8 cellular contexts compared by ENCODE assay signal in genomic region chr7:36152756-36153570, GRCh38. TPM values are rescaled to one million over a fixed set of nuclear protein-coding genes. Genes with fewer than 3 reads are reported as not detected.
DNase-seq lines count a peak whose midpoint lies in the region; ATAC-seq and TF ChIP-seq lines count a peak whose summit lies in the region.

EEPD1 (plus strand) TSS chr7:36153254; CDS start chr7:36154325, 1,071 bp downstream.

- H3K9me3 ChIP-seq in mammary epithelial cell (replicated peaks; ENCODE audit: insufficient read depth, low read length) (no peaks in the 10 kb centered on the region), iPS-18c (ENCODE audit: control insufficient read depth, insufficient read depth, low read length) (no peaks in the 10 kb centered on the region), skeletal muscle tissue (ENCODE audit: control insufficient read depth in 3 of 3, low read length in 3 of 3) (peaks cover 0 to 3% (median 3%) of the 10 kb centered on the region in 3 donors)

- H3K36me3 ChIP-seq in ACC112 (ENCODE audit: insufficient read depth, low read length): no peaks in the 10 kb centered on the region
- H3K36me3 ChIP-seq in mammary epithelial cell (ENCODE audit: insufficient read depth, low read length): no peaks in the 10 kb centered on the region
- peaks cover 10 to 16% (median 11%) of the 10 kb centered on the region in 3 donors for H3K36me3 ChIP-seq in skeletal muscle tissue (ENCODE audit: control insufficient read depth in 3 of 3, insufficient read depth in 3 of 3, low read length in 3 of 3)

- intact Hi-C loops in mammary epithelial cell (cut with micrococcal nuclease): loop anchor here (2.0 to 10.0 kb wide), 5 partner anchors 34 to 458 kb away; partner anchors contain the start of gene HERPUD2

- in situ Hi-C loops in mammary epithelial cell (cut with MboI; ENCODE audit: low sequenced_read_pairs in 2 of 2): no loop called here

- H3K9ac ChIP-seq in mammary epithelial cell (ENCODE audit: insufficient read depth, low read length) (peak within 1 kb of the TSS; percentile 51), skeletal muscle tissue (ENCODE audit: low read depth in 1 of 3, low read length in 3 of 3) (peak within 1 kb of the TSS; percentile 92 to 97 (median 94))

- peak within 1 kb of the TSS; percentile 68 for H2AFZ ChIP-seq in ACC112 (ENCODE audit: low read length, unreplicated experiment)
- H2AFZ ChIP-seq in mammary epithelial cell (ENCODE audit: low read depth, low read length): peak within 1 kb of the TSS; percentile 94

- H3K79me2 ChIP-seq in ACC112 (ENCODE audit: control insufficient read depth, insufficient read depth, low read length, unreplicated experiment) (no peaks in the 10 kb centered on the region), mammary epithelial cell (ENCODE audit: insufficient read depth, low read length) (no peaks in the 10 kb centered on the region)

- CTCF ChIA-PET in mammary epithelial cell (lab: Charles Lee; ENCODE audit: low non-redundant PET): no interaction called here

- dilution Hi-C loops in mammary epithelial cell (cut with HindIII; ENCODE audit: low sequenced_read_pairs): no loop called here

- H3K4me1 ChIP-seq in ACC112 (ENCODE audit: control insufficient read depth, insufficient read depth, low read length, unreplicated experiment): peaks cover 16% of the 10 kb centered on the region
- H3K4me1 ChIP-seq in mammary epithelial cell (ENCODE audit: insufficient read depth, low read length): peaks cover 18% of the 10 kb centered on the region
- H3K4me1 ChIP-seq in skeletal muscle tissue (ENCODE audit: control insufficient read depth in 3 of 3, insufficient read depth in 3 of 3, low read length in 3 of 3): peaks cover 44 to 49% (median 44%) of the 10 kb centered on the region in 3 donors

- H3K27ac ChIP-seq in ACC112 (ENCODE audit: low read depth, low read length): no peak within 1 kb of the TSS
- peak within 1 kb of the TSS; percentile 86 for H3K27ac ChIP-seq in VCaP
- peak within 1 kb of the TSS; percentile 24 for H3K27ac ChIP-seq in mammary epithelial cell (ENCODE audit: insufficient read depth, low read depth, low read length)
- peak within 1 kb of the TSS; percentile 93 for H3K27ac ChIP-seq in skeletal muscle tissue (ENCODE audit: low read depth, low read length)

- H4K20me1 ChIP-seq in mammary epithelial cell (ENCODE audit: insufficient read depth, low read length): no peaks in the 10 kb centered on the region

- H3K4me3 ChIP-seq in ACC112 (ENCODE audit: low read depth, low read length) (peak within 1 kb of the TSS; percentile 81), mammary epithelial cell (replicated peaks in 1 of 3; ENCODE audit: insufficient read depth in 1 of 3, low read depth in 2 of 3, low read length in 3 of 3) (peak within 1 kb of the TSS; percentile 67 to 79 (median 74)), iPS-18c (ENCODE audit: insufficient read depth, low read depth, low read length) (peak within 1 kb of the TSS; percentile 82), skeletal muscle tissue (ENCODE audit: low read length in 3 of 3) (peak within 1 kb of the TSS; percentile 84 to 90 (median 86))

- no peak for TF ChIP-seq CTCF in VCaP (conservative IDR thresholded peaks at IDR 0.05)
- TF ChIP-seq CTCF in mammary epithelial cell (conservative IDR thresholded peaks at IDR 0.05 in 1 of 2, IDR thresholded peaks at IDR 0.05 in 1 of 2; ENCODE audit: extremely low read depth in 1 of 2, insufficient read depth in 1 of 2, low read depth in 1 of 2, low read length in 2 of 2): no peak

- DNase-seq in NCI-H2196 (lab: John Stamatoyannopoulos, UW; ENCODE audit: unreplicated experiment): peak; percentile 98
- DNase-seq in mammary epithelial cell: peak; percentile 99

- peak within 1 kb of the TSS; percentile 99 for H3K4me2 ChIP-seq in mammary epithelial cell (ENCODE audit: insufficient read depth, low read depth, low read length)

- no peaks in the 10 kb centered on the region for H3K27me3 ChIP-seq in ACC112 (ENCODE audit: insufficient read depth, low read length)
- H3K27me3 ChIP-seq in mammary epithelial cell (ENCODE audit: insufficient read depth, low read length): no peaks in the 10 kb centered on the region
- H3K27me3 ChIP-seq in skeletal muscle tissue (ENCODE audit: control insufficient read depth in 3 of 3, insufficient read depth in 3 of 3, low read length in 3 of 3): no peaks in the 10 kb centered on the region

- ATAC-seq in GM18870 (IDR thresholded peaks at IDR 0.05; ENCODE audit: unreplicated experiment): peak; percentile 90
- ATAC-seq in HG03135 (IDR thresholded peaks at IDR 0.05; ENCODE audit: unreplicated experiment): peak; percentile 98

- BruUV-seq in mammary epithelial cell (replicated peaks; lab: Mats Ljungman, UMichigan): TSS peak; percentile 49

- 1% methylated on average over 26 of the region's 88 CpGs for WGBS in mammary epithelial cell (ENCODE audit: low coverage, missing lambda C conversion rate)

RNA-seq across cellular contexts. Expression of gene EEPD1, which starts in this region (rescaled TPM):
- total RNA-seq in mammary epithelial cell (1 to 10 TPM; 1.9 to 2.0 TPM), skeletal muscle tissue (12.5 TPM)
- polyA plus RNA-seq in mammary epithelial cell: 1.5 TPM
- 0.21 TPM for polyA minus RNA-seq in mammary epithelial cell
